In the genomic region with DNA sequence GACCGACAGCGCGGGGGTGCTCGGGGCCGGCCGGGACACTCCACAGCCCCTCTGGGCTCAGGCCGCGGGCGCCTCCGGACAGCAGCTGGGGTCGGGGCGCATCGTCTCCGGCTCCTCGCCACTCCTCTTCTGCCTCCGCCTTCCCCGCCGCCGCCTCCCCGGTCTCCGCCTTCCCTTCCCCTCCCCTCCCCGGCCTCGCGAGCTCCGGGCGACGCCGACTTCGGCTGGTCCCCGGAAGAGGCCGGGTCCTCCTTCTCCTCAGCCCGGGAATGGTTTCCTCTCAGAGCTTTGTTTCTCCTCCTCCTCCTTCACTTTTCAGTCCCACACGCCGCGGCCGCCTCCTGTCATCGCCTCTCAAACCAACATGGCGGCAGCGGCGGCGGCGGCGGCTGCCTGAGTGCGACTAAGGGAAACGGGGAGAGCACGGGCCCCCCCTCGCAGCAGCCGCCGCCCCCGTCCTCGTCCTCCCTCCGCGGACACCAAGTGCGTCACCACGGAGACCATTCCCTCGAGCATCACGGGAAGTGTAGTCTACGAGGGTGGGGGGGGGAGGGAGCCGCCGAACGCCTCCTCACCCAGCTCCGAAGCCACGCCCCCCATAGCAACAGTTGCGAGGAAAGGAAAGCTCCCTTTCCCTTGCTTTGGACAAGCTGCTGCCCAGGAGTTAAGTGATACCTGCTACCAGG, we compare ENCODE assay signal across 8 cellular contexts. TPM values are rescaled to one million over a fixed set of nuclear protein-coding genes. Genes with fewer than 3 reads are reported as not detected.
DNase-seq lines count a peak whose midpoint lies in the region; ATAC-seq and TF ChIP-seq lines count a peak whose summit lies in the region.

A gene with protein sequence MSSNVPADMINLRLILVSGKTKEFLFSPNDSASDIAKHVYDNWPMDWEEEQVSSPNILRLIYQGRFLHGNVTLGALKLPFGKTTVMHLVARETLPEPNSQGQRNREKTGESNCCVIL (minus strand): TSS at position 405 of the 686 bp plus-strand sequence. CDS start 1,079 bp downstream, outside the sequence.

- peak within 1 kb of the TSS; percentile 87 for H3K4me3 Mint-ChIP-seq in activated naive CD4-positive, alpha-beta T cell treated with anti-CD3 and anti-CD28 coated beads, Interleukin-2, amount 10 ng/mL, durations not matched to agents 7 days and 5 days

- H3K27me3 Mint-ChIP-seq in activated naive CD4-positive, alpha-beta T cell treated with anti-CD3 and anti-CD28 coated beads, Interleukin-2, amount 10 ng/mL, durations not matched to agents 7 days and 5 days: peaks cover 4% of the 10 kb centered on the region

- TF ChIP-seq CTCF in GM06990 (IDR thresholded peaks at IDR 0.05; ENCODE audit: insufficient read depth, low read length, poor library complexity, severe bottlenecking) (no peak), neutrophil (IDR thresholded peaks at IDR 0.05) (peak; percentile 5), subcutaneous adipose tissue (IDR thresholded peaks at IDR 0.05; ENCODE audit: low read depth) (no peak)

- H3K27ac Mint-ChIP-seq in activated naive CD4-positive, alpha-beta T cell treated with anti-CD3 and anti-CD28 coated beads, Interleukin-2, amount 10 ng/mL, durations not matched to agents 7 days and 5 days: peak within 1 kb of the TSS; percentile 99

- H3K27ac ChIP-seq in SK-N-MC: peak within 1 kb of the TSS; percentile 61
- H3K27ac ChIP-seq in neutrophil: peak within 1 kb of the TSS; percentile 96

- H3K4me3 ChIP-seq in GM06990 (replicated peaks; ENCODE audit: low read depth, low read length) (peak within 1 kb of the TSS; percentile 88), SK-N-MC (peak within 1 kb of the TSS; percentile 87), neutrophil (ENCODE audit: low read depth in 1 of 2, low read length in 1 of 2) (peak within 1 kb of the TSS; percentile 74 to 93)

- H3K27me3 ChIP-seq in GM06990 (replicated peaks; ENCODE audit: control insufficient read depth, insufficient read depth, low read length) (no peaks in the 10 kb centered on the region), neutrophil (no peaks in the 10 kb centered on the region)

- CTCF ChIA-PET in activated naive CD4-positive, alpha-beta T cell treated with anti-CD3 and anti-CD28 coated beads, Interleukin-2, amount 10 ng/mL, durations not matched to agents 7 days and 5 days (lab: Charles Lee): interaction anchor here (0.7 to 12.7 kb wide), 4 partner anchors 74 to 262 kb away, joined by 3 to 156 read pairs (median 9); no protein-coding TSS in a partner anchor

- H3K36me3 Mint-ChIP-seq in activated naive CD4-positive, alpha-beta T cell treated with anti-CD3 and anti-CD28 coated beads, Interleukin-2, amount 10 ng/mL, durations not matched to agents 7 days and 5 days: peaks cover 5% of the 10 kb centered on the region

- H3K9ac ChIP-seq in SK-N-MC (ENCODE audit: insufficient read length): peak within 1 kb of the TSS; percentile 75

- peaks cover 46 to 48% of the 10 kb centered on the region in 2 experiments for H3K4me1 ChIP-seq in neutrophil (ENCODE audit: control insufficient read depth in 1 of 2, insufficient read depth in 1 of 2, low read depth in 1 of 2, low read length in 1 of 2)

- no peaks in the 10 kb centered on the region for H3K9me3 Mint-ChIP-seq in activated naive CD4-positive, alpha-beta T cell treated with anti-CD3 and anti-CD28 coated beads, Interleukin-2, amount 10 ng/mL, durations not matched to agents 7 days and 5 days

- peaks cover 48% of the 10 kb centered on the region for H3K4me1 Mint-ChIP-seq in activated naive CD4-positive, alpha-beta T cell treated with anti-CD3 and anti-CD28 coated beads, Interleukin-2, amount 10 ng/mL, durations not matched to agents 7 days and 5 days

- ATAC-seq in HG02571 (IDR thresholded peaks at IDR 0.05; ENCODE audit: unreplicated experiment): peak; percentile 90

- H3K36me3 ChIP-seq in GM06990 (ENCODE audit: control insufficient read depth, insufficient read depth, low read length) (no peaks in the 10 kb centered on the region), SK-N-MC (ENCODE audit: insufficient read depth, low read length) (no peaks in the 10 kb centered on the region), neutrophil (no peaks in the 10 kb centered on the region)

- no peaks in the 10 kb centered on the region for H3K9me3 ChIP-seq in SK-N-MC (ENCODE audit: low read depth, low read length)
- H3K9me3 ChIP-seq in neutrophil: no peaks in the 10 kb centered on the region

- DNase-seq in GM06990 (ENCODE audit: extremely low read depth, insufficient read length) (peak; percentile 93), NCI-H1048 (lab: John Stamatoyannopoulos, UW) (peak; percentile 93), SK-N-MC (ENCODE audit: low read depth, low spot score) (peak; percentile 66), germinal center (ENCODE audit: low spot score) (peak; percentile 98)
- DNase-seq in activated naive CD4-positive, alpha-beta T cell treated with anti-CD3 and anti-CD28 coated beads, Interleukin-2, amount 10 ng/mL, durations not matched to agents 7 days and 5 days: peak; percentile 96

RNA-seq across cellular contexts. Expression of the gene that starts here (rescaled TPM):
- total RNA-seq in subcutaneous adipose tissue: 10 to 100 TPM; 32.4 to 44.2 (median 38.1) TPM

Comparison
In these comparisons a context has a peak if more than half of its experiments do, and no peak if none do; other contexts are left out.
1. Peak in every context shown above with its lines: DNase-seq, ATAC-seq, H3K4me3 ChIP-seq and H3K27ac ChIP-seq.